2 cellular contexts compared by ENCODE assay signal in genomic region chr5:61808091-61808490, GRCh38.
TF ChIP-seq lines count a peak whose summit lies in the region.

No MANE protein-coding gene starts in this region.

TF ChIP-seq in SK-N-SH, 30 proteins besides CTCF, POLR2A, EP300 and RAD21 (continued from another document):
- TF ChIP-seq NRF1 (IDR thresholded peaks at IDR 0.05; ENCODE audit: low read depth, low read length) (no peak), GATA2 (CRISPR knock-in tag; IDR thresholded peaks at IDR 0.05) (no peak), NFIC (IDR thresholded peaks at IDR 0.05; ENCODE audit: borderline replicate concordance) (no peak), MXI1 (IDR thresholded peaks at IDR 0.05; ENCODE audit: low read depth, low read length) (no peak), FOSL2 (IDR thresholded peaks at IDR 0.05; ENCODE audit: borderline replicate concordance, low read depth) (no peak), IRF3 (IDR thresholded peaks at IDR 0.05; ENCODE audit: low read depth, low read length) (no peak), EZH2phosphoT487 (IDR thresholded peaks at IDR 0.05; ENCODE audit: borderline replicate concordance, low read depth) (no peak), SIN3A (IDR thresholded peaks at IDR 0.05; ENCODE audit: borderline replicate concordance, low read depth, low read length) (no peak)

TF ChIP-seq in neural cell, 6 proteins besides CTCF, POLR2A, EP300 and RAD21 (continued from another document):
- no peak for TF ChIP-seq REST (IDR thresholded peaks at IDR 0.05; ENCODE audit: borderline replicate concordance)
- TF ChIP-seq POLR2AphosphoS5 (IDR thresholded peaks at IDR 0.05) = no peak
- TF ChIP-seq MXI1 (conservative IDR thresholded peaks at IDR 0.05; ENCODE audit: poor library complexity, severe bottlenecking) = no peak
- no peak for TF ChIP-seq EZH2 (IDR thresholded peaks at IDR 0.05; ENCODE audit: borderline replicate concordance, insufficient read depth, low read length, poor library complexity, severe bottlenecking)
